8 cellular contexts compared by ENCODE assay signal in the genomic region with DNA sequence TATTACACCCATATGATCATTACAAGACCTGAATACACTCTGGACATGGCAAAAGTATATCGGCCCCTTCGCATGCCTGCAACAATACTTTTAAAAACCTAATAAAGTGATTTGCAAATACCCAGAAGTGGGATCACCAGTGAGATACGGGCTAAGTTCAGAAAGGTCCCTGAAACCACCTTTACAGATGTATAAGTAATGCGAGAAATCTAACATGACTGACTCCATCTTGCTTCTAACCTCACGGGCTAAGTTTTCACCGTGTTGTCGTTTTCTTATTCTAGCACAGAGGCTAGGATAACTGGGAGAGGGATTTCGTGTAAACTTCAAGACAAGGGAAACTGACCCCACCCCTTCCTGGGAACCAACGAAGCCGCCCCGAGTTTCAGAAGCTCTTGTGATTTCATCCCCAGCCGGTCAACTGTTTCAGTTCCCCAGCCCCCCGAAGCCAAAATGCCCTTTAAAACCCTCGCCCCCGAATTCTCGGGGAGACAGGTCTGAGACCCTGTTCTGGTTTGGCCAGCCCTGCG. TPM values are rescaled to one million over a fixed set of nuclear protein-coding genes. Genes with fewer than 3 reads are reported as not detected.
DNase-seq lines count a peak whose midpoint lies in the region; ATAC-seq and TF ChIP-seq lines count a peak whose summit lies in the region.

No MANE protein-coding gene starts in this region.

- peaks cover 18% of the 10 kb centered on the region for H3K4me1 Mint-ChIP-seq in Calu3 (ENCODE audit: low read depth, unreplicated experiment)

- H3K4me1 ChIP-seq in stomach smooth muscle (ENCODE audit: control insufficient read depth, insufficient read depth, low read length), result peaks cover 7% of the 10 kb centered on the region

- no peaks in the 10 kb centered on the region for H3K9me3 ChIP-seq in stomach smooth muscle (ENCODE audit: control insufficient read depth in 2 of 2, low read length in 2 of 2)

- H3K9me3 Mint-ChIP-seq in Calu3 (ENCODE audit: low read depth, unreplicated experiment), result no peaks in the 10 kb centered on the region

- intact Hi-C loops in Calu3 (cut with micrococcal nuclease; ENCODE audit: unreplicated experiment), result no loop called here

- H3K27ac Mint-ChIP-seq in Calu3 (ENCODE audit: unreplicated experiment), result no peak overlapping the region

- ATAC-seq in GM21528 (IDR thresholded peaks at IDR 0.05; ENCODE audit: low FRiP score, unreplicated experiment) (peak; percentile 25), omental fat pad (ENCODE audit: low FRiP score) (no peak)

- H3K36me3 Mint-ChIP-seq in Calu3 (ENCODE audit: insufficient read depth, unreplicated experiment), result peaks cover 15% of the 10 kb centered on the region

- DNase-seq in Calu3 (peak; percentile 2), NCI-H460 (ENCODE audit: extremely low read depth, low read depth) (peak; percentile 2), caudate nucleus (lab: John Stamatoyannopoulos, UW) (peak in 8 of 61 donors; percentile 19 to 62 (median 36)), kidney glomerular epithelial cell (lab: John Stamatoyannopoulos, UW) (peak; percentile 20), omental fat pad (ENCODE audit: low spot score) (no peak), NCI-H2107 treated with DMSO at 0.1 percent for 48 hours (lab: John Stamatoyannopoulos, UW; ENCODE audit: unreplicated experiment) (no peak)

- CTCF ChIA-PET in Calu3 (lab: Charles Lee), result no interaction called here

- peak overlapping the region; percentile 68 for H3K4me3 Mint-ChIP-seq in Calu3 (ENCODE audit: low read depth, unreplicated experiment)

- no peaks in the 10 kb centered on the region for H3K36me3 ChIP-seq in stomach smooth muscle (ENCODE audit: control insufficient read depth in 2 of 2, insufficient read depth in 2 of 2, low read length in 2 of 2)

- H3K27ac ChIP-seq in caudate nucleus (ENCODE audit: low read depth, low read length), result peak overlapping the region; percentile 56
- H3K27ac ChIP-seq in stomach smooth muscle (ENCODE audit: low read length), result peak overlapping the region; percentile 53

- peaks cover 13% of the 10 kb centered on the region for H3K27me3 Mint-ChIP-seq in Calu3 (ENCODE audit: unreplicated experiment)

- H3K4me3 ChIP-seq in stomach smooth muscle (ENCODE audit: low read length in 2 of 2), result peak overlapping the region; percentile 65 to 85

- no peaks in the 10 kb centered on the region for H3K27me3 ChIP-seq in stomach smooth muscle (ENCODE audit: control insufficient read depth in 1 of 2, insufficient read depth in 2 of 2, low read length in 2 of 2)

- TF ChIP-seq CTCF in Calu3 (IDR thresholded peaks at IDR 0.05; ENCODE audit: unreplicated experiment) (no peak), omental fat pad (IDR thresholded peaks at IDR 0.05) (no peak)

- BruUV-seq in Calu3 (replicated peaks; lab: Mats Ljungman, UMichigan), result no TSS peak

- H3K9ac ChIP-seq in stomach smooth muscle (ENCODE audit: low read length in 2 of 2), result peak overlapping the region; percentile 75 to 76

RNA-seq across cellular contexts. Expression of gene NEK3, which starts 0.7 kb away (rescaled TPM):
- 2.7 and 5.1 TPM in 2 replicates for total RNA-seq in Calu3 (2022)
- total RNA-seq in NCI-H460 (2014; rRNA removed; shearing (Covaris generic)), result 5.8 and 8.7 TPM in 2 replicates
- polyA plus RNA-seq in NCI-H460 (2014; cell fraction: nucleus; rRNA removed), result 22.7 and 25.2 TPM in 2 replicates
- total RNA-seq in omental fat pad, result 10 to 100 TPM in 2 of 4 donors, 1 to 10 TPM in 2; 7.5 to 25.1 (median 10.8) TPM

RNA-seq across cellular contexts. Expression of gene NEK5, which starts 29.8 kb away (rescaled TPM):
- total RNA-seq in Calu3 (2022), result 0.38 and 0.54 TPM in 2 replicates
- 0.14 and 0.17 TPM in 2 replicates for total RNA-seq in NCI-H460 (2014; rRNA removed; shearing (Covaris generic))
- 0.12 TPM in 1 of 2 replicates, not detected in the other for polyA plus RNA-seq in NCI-H460 (2014; cell fraction: nucleus; rRNA removed)
- total RNA-seq in omental fat pad, result 1 to 10 TPM in 1 of 4 donors, under 1 TPM in 3; 0.32 to 2.5 (median 0.52) TPM

Comparison
In these comparisons a context has a peak if more than half of its experiments do, and no peak if none do; other contexts are left out.
1. DNase-seq: peak in Calu3 (single experiment), NCI-H460 (single experiment) and kidney glomerular epithelial cell (single experiment); none in omental fat pad (single experiment) and NCI-H2107 treated with DMSO at 0.1 percent for 48 hours (single experiment).